Comparison of ENCODE assay signal across 3 cellular contexts in genomic region chr20:62758226-62758912, GRCh38.
A peak's percentile ranks its signal among the peaks of the same experiment; 100 is the strongest.
TF ChIP-seq lines count a peak whose summit lies in the region.

No MANE protein-coding gene starts in this region.

TF ChIP-seq in A549, 52 proteins besides CTCF, POLR2A, EP300 and RAD21:
- TF ChIP-seq MAFK (IDR thresholded peaks at IDR 0.05; ENCODE audit: partially characterized antibody) (peak; percentile 5), HMGXB4 (CRISPR knock-in tag; IDR thresholded peaks at IDR 0.05; ENCODE audit: borderline replicate concordance) (no peak)

TF ChIP-seq in HCT116, 20 proteins besides CTCF, POLR2A, EP300 and RAD21:
- TF ChIP-seq SIN3A (IDR thresholded peaks at IDR 0.05; ENCODE audit: low read depth) (no peak), EZH2 (IDR thresholded peaks at IDR 0.05) (no peak), FOSL1 (IDR thresholded peaks at IDR 0.05; ENCODE audit: low read depth) (no peak), EZH2phosphoT487 (IDR thresholded peaks at IDR 0.05; ENCODE audit: borderline replicate concordance) (no peak), CEBPB (IDR thresholded peaks at IDR 0.05; ENCODE audit: low read depth) (no peak), POLR2AphosphoS5 (IDR thresholded peaks at IDR 0.05; ENCODE audit: low read depth, low read length) (peak; percentile 48; the same call in 1 of the 2 replicates), ELF1 (IDR thresholded peaks at IDR 0.05; ENCODE audit: borderline replicate concordance, low read depth) (no peak), SRF (IDR thresholded peaks at IDR 0.05; ENCODE audit: low read depth) (no peak)
TF ChIP-seq in HCT116: peak in this region for 1.

TF ChIP-seq in SK-N-SH treated with all-trans-retinoic acid at 6 μM for 48 hours, 23 proteins besides CTCF, POLR2A, EP300 and RAD21:
- TF ChIP-seq GLIS3 (CRISPR knock-in tag; IDR thresholded peaks at IDR 0.05) (no peak), RARB (CRISPR knock-in tag; IDR thresholded peaks at IDR 0.05) (no peak), ZC3H10 (CRISPR knock-in tag; IDR thresholded peaks at IDR 0.05) (no peak), TOX (CRISPR knock-in tag; IDR thresholded peaks at IDR 0.05; ENCODE audit: borderline replicate concordance) (no peak), TSHZ2 (CRISPR knock-in tag; IDR thresholded peaks at IDR 0.05) (no peak), PATZ1 (CRISPR knock-in tag; IDR thresholded peaks at IDR 0.05; ENCODE audit: borderline replicate concordance) (no peak), TCF4 (CRISPR knock-in tag; IDR thresholded peaks at IDR 0.05; ENCODE audit: borderline replicate concordance) (no peak), ZFP3 (CRISPR knock-in tag; IDR thresholded peaks at IDR 0.05) (no peak), ZFP30 (CRISPR knock-in tag; IDR thresholded peaks at IDR 0.05) (no peak)
